Comparison of ENCODE assay signal across 10 cellular contexts in the genomic region with DNA sequence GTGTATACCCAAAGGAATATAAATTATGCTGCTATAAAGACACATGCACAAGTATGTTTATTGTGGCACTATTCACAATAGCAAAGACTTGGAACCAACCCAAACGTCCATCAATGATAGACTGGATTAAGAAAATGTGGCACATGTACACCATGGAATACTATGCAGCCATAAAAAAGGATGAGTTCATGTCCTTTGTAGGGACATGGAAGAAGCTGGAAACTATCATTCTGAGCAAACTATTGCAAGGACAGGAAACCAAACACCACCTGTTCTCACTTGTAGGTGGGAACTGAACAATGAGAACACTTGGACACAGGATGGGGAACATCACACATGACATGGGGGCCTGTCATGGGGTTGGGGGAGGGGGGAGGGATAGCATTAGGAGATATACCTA. TPM values are rescaled to one million over a fixed set of nuclear protein-coding genes. Genes with fewer than 3 reads are reported as not detected.
"Had no signal": no experiment of that assay in that cellular context is flagged by ENCODE, and none has a peak within 500 bp of the region (broad histone marks: within the 10 kb centered on the region; RNA-seq: fewer than 3 reads in every experiment).

No MANE protein-coding gene starts in this region.

RNA-seq across cellular contexts. Expression of a gene that starts 16.6 kb away (rescaled TPM):
- total RNA-seq: activated B cell treated with CpG ODN at 0.5 μM for 24 hours; activated CD4-positive, alpha-beta memory T cell treated with anti-CD3 and anti-CD28 coated beads for 36 hours; activated CD4-positive, alpha-beta T cell treated with anti-CD3 and anti-CD28 coated beads for 36 hours; activated CD4-positive, alpha-beta T cell treated with anti-CD3 and anti-CD28 coated beads, Interleukin-2, amount 10 ng/mL, durations not matched to agents 24 days and 14 days; activated CD4-positive, alpha-beta T cell treated with anti-CD3 and anti-CD28 coated beads, Interleukin-2, amount 10 ng/mL, durations not matched to agents 7 days and 5 days; activated CD8-positive, alpha-beta memory T cell treated with anti-CD3 and anti-CD28 coated beads for 36 hours; activated CD8-positive, alpha-beta memory T cell treated with anti-CD3 and anti-CD28 coated beads, Interleukin-2, amount 10 ng/mL, durations not matched to agents 7 days and 5 days; activated CD8-positive, alpha-beta T cell treated with anti-CD3 and anti-CD28 coated beads for 36 hours; activated CD8-positive, alpha-beta T cell treated with anti-CD3 and anti-CD28 coated beads, Interleukin-2, amount 10 ng/mL, durations not matched to agents 7 days and 5 days; T-helper 17 cell had no signal
